Comparison of ENCODE assay signal across 18 cellular contexts in the genomic region with DNA sequence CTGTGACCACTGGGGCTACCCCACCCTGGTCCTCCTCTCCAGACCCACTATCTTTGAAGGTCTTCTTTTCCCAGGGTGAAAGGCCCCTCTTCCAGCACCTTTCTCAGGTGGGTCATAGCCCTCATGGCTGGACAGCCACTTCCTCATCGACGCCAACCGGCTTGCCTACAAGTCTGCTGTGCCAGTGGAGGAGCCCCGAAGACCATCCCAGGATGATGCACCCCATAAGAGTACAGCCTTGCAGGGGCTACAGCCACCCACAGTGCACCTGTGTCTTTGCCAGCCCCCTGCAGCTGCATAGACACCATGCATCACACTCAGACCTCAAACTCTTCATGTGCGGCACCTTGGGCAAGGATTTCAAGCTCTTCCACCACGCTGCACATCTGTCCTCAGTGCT.
"Had no signal": no experiment of that assay in that cellular context is flagged by ENCODE, and none has a peak within 500 bp of the region (broad histone marks: within the 10 kb centered on the region; RNA-seq: fewer than 3 reads in every experiment).

No MANE protein-coding gene starts in this region.

- DNase-seq: activated B cell treated with CpG ODN at 0.5 μM for 24 hours; activated CD4-positive, alpha-beta memory T cell treated with anti-CD3 and anti-CD28 coated beads for 36 hours; activated CD4-positive, alpha-beta T cell treated with anti-CD3 and anti-CD28 coated beads for 36 hours; activated naive CD4-positive, alpha-beta T cell; activated T-cell treated with anti-CD3 and anti-CD28 coated beads, Interleukin-2, amount 50 U/mL, for 1 hour; head of caudate nucleus; islet precursor cell; mesendoderm; naive B cell; small intestine; stimulated activated CD4-positive, alpha-beta T cell treated with anti-CD3 and anti-CD28 coated beads, Interleukin-15, amount 100 ng/mL, for 24 hours; stimulated activated CD8-positive, alpha-beta memory T cell treated with anti-CD3 and anti-CD28 coated beads, Interleukin-4, amount 100 ng/mL, for 48 hours; stimulated activated naive B cell treated with anti-CD40 and anti-IgM and Interleukin-4, amounts not matched to agents 10 μg/mL and 1 μg/mL and 100 μg/mL, for 72 hours; SW 1271; T-helper 17 cell; trophoblast cell had no signal

- H3K27me3 Mint-ChIP-seq: activated B cell treated with CpG ODN at 0.5 μM for 24 hours; activated CD4-positive, alpha-beta T cell treated with anti-CD3 and anti-CD28 coated beads for 36 hours; naive B cell; stimulated activated naive B cell treated with anti-CD40 and anti-IgM and Interleukin-4, amounts not matched to agents 10 μg/mL and 1 μg/mL and 100 μg/mL, for 72 hours; T-helper 17 cell had no signal

- H3K36me3 ChIP-seq: gastroesophageal sphincter had no signal

- H3K4me3 ChIP-seq: gastroesophageal sphincter had no signal

- H3K9me3 Mint-ChIP-seq: activated B cell treated with CpG ODN at 0.5 μM for 24 hours; activated CD4-positive, alpha-beta memory T cell treated with anti-CD3 and anti-CD28 coated beads for 36 hours; stimulated activated naive B cell treated with anti-CD40 and anti-IgM and Interleukin-4, amounts not matched to agents 10 μg/mL and 1 μg/mL and 100 μg/mL, for 72 hours had no signal

- H3K9me3 ChIP-seq: gastroesophageal sphincter had no signal

- H3K4me1 ChIP-seq: gastroesophageal sphincter had no signal

- H3K27ac Mint-ChIP-seq: activated B cell treated with CpG ODN at 0.5 μM for 24 hours; activated CD4-positive, alpha-beta memory T cell treated with anti-CD3 and anti-CD28 coated beads for 36 hours had no signal

- H3K36me3 Mint-ChIP-seq: activated CD4-positive, alpha-beta memory T cell treated with anti-CD3 and anti-CD28 coated beads for 36 hours; naive B cell; stimulated activated naive B cell treated with anti-CD40 and anti-IgM and Interleukin-4, amounts not matched to agents 10 μg/mL and 1 μg/mL and 100 μg/mL, for 72 hours had no signal

- H3K27ac ChIP-seq: epithelial cell of prostate, gastroesophageal sphincter had no signal

- FAIRE-seq: small intestine had no signal

- H3K4me3 Mint-ChIP-seq: activated B cell treated with CpG ODN at 0.5 μM for 24 hours; activated CD4-positive, alpha-beta memory T cell treated with anti-CD3 and anti-CD28 coated beads for 36 hours; activated CD4-positive, alpha-beta T cell treated with anti-CD3 and anti-CD28 coated beads for 36 hours; naive B cell; stimulated activated naive B cell treated with anti-CD40 and anti-IgM and Interleukin-4, amounts not matched to agents 10 μg/mL and 1 μg/mL and 100 μg/mL, for 72 hours; T-helper 17 cell had no signal
